In genomic region chr7:3201306-3201705, GRCh38 we compare ENCODE assay signal across 16 cellular contexts.
"Had no signal": no experiment of that assay in that cellular context is flagged by ENCODE, and none has a peak within 500 bp of the region (broad histone marks: within the 10 kb centered on the region; RNA-seq: fewer than 3 reads in every experiment).

No MANE protein-coding gene starts in this region.

- DNase-seq: activated gamma-delta T cell treated with Interleukin-2 at 50 U/mL for 16 hours; activated T-cell treated with anti-CD3 and anti-CD28 coated beads, Interleukin-2, amount 50 U/mL, for 72 hours; caudate nucleus; effector CD4-positive, alpha-beta T cell; erythroblast; hypothalamus; left cardiac atrium; mesendoderm; mucosa of descending colon; stimulated activated CD4-positive, alpha-beta T cell treated with anti-CD3 and anti-CD28 coated beads, Interleukin-4, amount 100 ng/mL, for 24 hours; stimulated activated naive CD8-positive, alpha-beta T cell treated with anti-CD3 and anti-CD28 coated beads, Interleukin-15, Interleukin-2, amounts not matched to agents 100 U/mL and 50 U/mL, for 24 hours; T-helper 9 cell; thyroid gland had no signal

- H3K4me3 Mint-ChIP-seq: activated naive CD4-positive, alpha-beta T cell treated with anti-CD3 and anti-CD28 coated beads, Interleukin-2, amount 50 U/mL, for 24 hours; activated T-cell treated with anti-CD3 and anti-CD28 coated beads, Interleukin-2, amount 50 U/mL, for 72 hours; brain; dendritic cell treated with granulocyte-macrophage colony-stimulating factor and Interleukin-4, amounts not matched to agents 40 ng/mL and 50 ng/mL, for 4 days had no signal

- H3K9me3 Mint-ChIP-seq: activated naive CD4-positive, alpha-beta T cell treated with anti-CD3 and anti-CD28 coated beads, Interleukin-2, amount 50 U/mL, for 24 hours had no signal

- H3K4me1 Mint-ChIP-seq: activated naive CD4-positive, alpha-beta T cell treated with anti-CD3 and anti-CD28 coated beads, Interleukin-2, amount 50 U/mL, for 24 hours; brain had no signal

- H3K27ac Mint-ChIP-seq: activated naive CD4-positive, alpha-beta T cell treated with anti-CD3 and anti-CD28 coated beads, Interleukin-2, amount 50 U/mL, for 24 hours; activated T-cell treated with anti-CD3 and anti-CD28 coated beads, Interleukin-2, amount 50 U/mL, for 72 hours; dendritic cell treated with granulocyte-macrophage colony-stimulating factor and Interleukin-4, amounts not matched to agents 40 ng/mL and 50 ng/mL, for 4 days had no signal

- H3K27me3 Mint-ChIP-seq: brain had no signal
